Comparison of ENCODE assay signal across 7 cellular contexts in genomic region chr3:155743616-155744015, GRCh38. TPM values are rescaled to one million over a fixed set of nuclear protein-coding genes. Genes with fewer than 3 reads are reported as not detected.
DNase-seq lines count a peak whose midpoint lies in the region; ATAC-seq and TF ChIP-seq lines count a peak whose summit lies in the region.

No MANE protein-coding gene starts in this region.

- TF ChIP-seq EP300 in gastroesophageal sphincter (IDR thresholded peaks at IDR 0.05): no peak

- DNase-seq in HAP-1 (ENCODE audit: low spot score in 2 of 2): peak in 1 of 2 experiments; percentile 18
- DNase-seq in SK-N-MC (ENCODE audit: low read depth, low spot score): no peak
- DNase-seq in cerebellum (ENCODE audit: low spot score): no peak
- DNase-seq in midbrain (lab: John Stamatoyannopoulos, UW): no peak

- no peak for TF ChIP-seq POLR2A in gastroesophageal sphincter (IDR thresholded peaks at IDR 0.05)

- WGBS in gastroesophageal sphincter (ENCODE audit: low coverage in 1 of 2), 2 donors: 8 to 15% methylated on average over 6 to 8 of the region's 8 CpGs

- H3K9ac ChIP-seq in SK-N-MC (ENCODE audit: insufficient read length) (peak overlapping the region; percentile 69), skeletal muscle tissue (ENCODE audit: low read depth in 1 of 3, low read length in 3 of 3) (peak overlapping the region in 2 of 3 donors; percentile 73 to 76)

- H3K27me3 ChIP-seq in HAP-1 (ENCODE audit: low read depth) (no peaks in the 10 kb centered on the region), gastroesophageal sphincter (peaks cover 16% of the 10 kb centered on the region), skeletal muscle tissue (ENCODE audit: control insufficient read depth in 3 of 3, insufficient read depth in 3 of 3, low read length in 3 of 3) (peaks cover 19 to 47% (median 25%) of the 10 kb centered on the region in 3 donors)

- peak overlapping the region; percentile 73 for H3K4me3 ChIP-seq in HAP-1
- peak overlapping the region; percentile 89 for H3K4me3 ChIP-seq in SK-N-MC
- H3K4me3 ChIP-seq in gastroesophageal sphincter: peak overlapping the region; percentile 50 to 54
- H3K4me3 ChIP-seq in skeletal muscle tissue (ENCODE audit: low read length in 3 of 3): peak overlapping the region; percentile 82 to 84 (median 82)

- H3K27ac ChIP-seq in SK-N-MC (no peak overlapping the region), gastroesophageal sphincter (no peak overlapping the region), skeletal muscle tissue (ENCODE audit: low read depth, low read length) (no peak overlapping the region)

- no peaks in the 10 kb centered on the region; the same call in 1 of the 2 replicates for H3K36me3 ChIP-seq in HAP-1 (replicated peaks)
- H3K36me3 ChIP-seq in SK-N-MC (ENCODE audit: insufficient read depth, low read length): no peaks in the 10 kb centered on the region
- no peaks in the 10 kb centered on the region for H3K36me3 ChIP-seq in gastroesophageal sphincter
- no peaks in the 10 kb centered on the region for H3K36me3 ChIP-seq in skeletal muscle tissue (ENCODE audit: control insufficient read depth in 3 of 3, insufficient read depth in 3 of 3, low read length in 3 of 3)

- no peak for TF ChIP-seq CTCF in gastroesophageal sphincter (IDR thresholded peaks at IDR 0.05)

- in situ Hi-C loops in HAP-1 (cut with MboI; ENCODE audit: low sequenced_read_pairs): loop anchor here (10.0 kb wide), 1 partner anchor 111 kb away; the partner anchor contains the start of gene SLC33A1

- ATAC-seq in gastroesophageal sphincter: no peak
- ATAC-seq in GM21360 (IDR thresholded peaks at IDR 0.05; ENCODE audit: unreplicated experiment): no peak

- H3K4me1 ChIP-seq in HAP-1: peaks cover 32% of the 10 kb centered on the region
- peaks cover 0 to 37% (median 0%) of the 10 kb centered on the region in 3 donors for H3K4me1 ChIP-seq in gastroesophageal sphincter
- H3K4me1 ChIP-seq in skeletal muscle tissue (ENCODE audit: control insufficient read depth in 3 of 3, insufficient read depth in 3 of 3, low read length in 3 of 3): peaks cover 12 to 26% (median 14%) of the 10 kb centered on the region in 3 donors

- no peaks in the 10 kb centered on the region for H3K9me3 ChIP-seq in HAP-1
- H3K9me3 ChIP-seq in SK-N-MC (ENCODE audit: low read depth, low read length): no peaks in the 10 kb centered on the region
- H3K9me3 ChIP-seq in gastroesophageal sphincter: no peaks in the 10 kb centered on the region
- no peaks in the 10 kb centered on the region for H3K9me3 ChIP-seq in skeletal muscle tissue (ENCODE audit: control insufficient read depth in 3 of 3, low read length in 3 of 3)

RNA-seq across cellular contexts. Expression of gene PLCH1, which starts 1.3 kb away (rescaled TPM):
- total RNA-seq in gastroesophageal sphincter (under 1 TPM; 0.16 to 0.40 (median 0.35) TPM), skeletal muscle tissue (0.52 TPM), cerebellum (25.0 TPM)

Comparison
In these comparisons a context has a peak if more than half of its experiments do, and no peak if none do; other contexts are left out.
1. RNA of gene PLCH1, which starts 1.3 kb away (total RNA-seq): 25.0 TPM in cerebellum (single experiment); 0.52 TPM in skeletal muscle tissue (single experiment) and 0.16 to 0.40 TPM in gastroesophageal sphincter; every median in the first group is over 10 times any median in the second.
2. Peak in every context shown above with its lines, with median percentiles within 50 percentile points of each other: H3K4me3 ChIP-seq.